Comparison of ENCODE assay signal across 14 cellular contexts in the genomic region with DNA sequence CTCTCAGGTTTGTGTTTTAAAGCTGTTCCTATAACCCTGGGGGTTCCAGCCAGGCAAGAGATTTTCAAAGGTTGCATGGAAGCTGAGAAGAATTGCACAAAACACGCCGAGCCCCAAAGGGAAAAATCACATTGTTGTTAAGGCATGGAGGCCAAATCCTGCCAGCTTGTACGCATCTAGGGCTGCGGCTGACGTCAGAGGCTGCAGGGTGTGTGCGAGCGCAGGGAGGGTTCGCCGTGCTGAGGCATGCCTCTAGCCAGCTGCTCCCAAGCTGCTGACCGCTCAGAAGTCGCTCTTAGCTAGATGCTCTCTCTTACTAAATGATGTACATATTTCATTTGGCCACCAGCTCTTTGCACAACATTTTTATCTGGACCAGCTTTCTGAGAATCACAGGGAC.
A peak's percentile ranks its signal among the peaks of the same experiment; 100 is the strongest.
DNase-seq lines count a peak whose midpoint lies in the region; ATAC-seq and TF ChIP-seq lines count a peak whose summit lies in the region.
"Had no signal": no experiment of that assay in that cellular context is flagged by ENCODE, and none has a peak within 500 bp of the region (broad histone marks: within the 10 kb centered on the region; RNA-seq: fewer than 3 reads in every experiment).

No MANE protein-coding gene starts in this region.

- H3K36me3 Mint-ChIP-seq in H9 (ENCODE audit: insufficient read depth in 1 of 3, low read depth in 3 of 3): no peaks in the 10 kb centered on the region

- H4K5ac ChIP-seq in H9 (ENCODE audit: insufficient read length, low read depth, low read length): no peak overlapping the region

- H3K23ac ChIP-seq in neuronal stem cell (ENCODE audit: low read depth, low read length, poor library complexity) (no peak overlapping the region), H9 (ENCODE audit: insufficient read length, low read depth, low read length) (no peak overlapping the region)

- H3T11ph ChIP-seq in H9 (ENCODE audit: low read length): no peak overlapping the region

- no peaks in the 10 kb centered on the region; the same call in none of the 2 replicates for H3K27me3 Mint-ChIP-seq in H9 (ENCODE audit: low read depth)
- H3K27me3 Mint-ChIP-seq: activated CD8-positive, alpha-beta T cell treated with anti-CD3 and anti-CD28 coated beads for 36 hours had no signal

- no peaks in the 10 kb centered on the region; a peak in 1 of 5 replicates for H3K9me3 Mint-ChIP-seq in H9
- H3K9me3 Mint-ChIP-seq: activated CD8-positive, alpha-beta T cell treated with anti-CD3 and anti-CD28 coated beads for 36 hours had no signal

- H3K56ac ChIP-seq in H9 (ENCODE audit: insufficient read length, low read depth, low read length): no peak overlapping the region

- H3K79me1 ChIP-seq in neuronal stem cell (ENCODE audit: low read depth, low read length): no peaks in the 10 kb centered on the region
- no peaks in the 10 kb centered on the region for H3K79me1 ChIP-seq in H9 (ENCODE audit: insufficient read depth, low read depth, low read length, poor library complexity, severe bottlenecking)

- H3K9ac ChIP-seq in neuronal stem cell (ENCODE audit: low read depth, low read length, poor library complexity) (no peak overlapping the region), H9 (ENCODE audit: extremely low read depth, insufficient read length, low read length) (no peak overlapping the region)
- H3K9ac ChIP-seq: KMS-11 had no signal

- H3K4ac ChIP-seq in neuronal stem cell (ENCODE audit: low read length): no peak overlapping the region
- no peak overlapping the region for H3K4ac ChIP-seq in H9 (ENCODE audit: low read depth, low read length)

- H3K27me3 ChIP-seq in neuronal stem cell (ENCODE audit: control insufficient read depth in 3 of 3, insufficient read depth in 3 of 3, low read depth in 1 of 3, low read length in 3 of 3) (no peaks in the 10 kb centered on the region), H9 (ENCODE audit: insufficient read depth, low read length) (no peaks in the 10 kb centered on the region)
- H3K27me3 ChIP-seq: left lung had no signal

- DNase-seq in AG08396 (ENCODE audit: low spot score) (peak; percentile 84), NCI-H510A treated with DMSO at 0.1 percent for 48 hours (lab: John Stamatoyannopoulos, UW) (peak; percentile 43), fibroblast of the aortic adventitia (ENCODE audit: low read depth) (peak; percentile 56), neuronal stem cell (ENCODE audit: low spot score) (no peak), H9 (no peak), NCI-H526 treated with DMSO at 0.1 percent for 48 hours (lab: John Stamatoyannopoulos, UW) (no peak)
- no peak for DNase-seq in activated effector memory CD4-positive, alpha-beta T cell treated with anti-CD3 and anti-CD28 coated beads, Interleukin-2, amount 50 U/mL, for 16 hours
- DNase-seq: activated CD8-positive, alpha-beta T cell treated with anti-CD3 and anti-CD28 coated beads for 36 hours; effector CD8-positive, alpha-beta T cell; left lung; NCI-H2029 had no signal

- H2BK15ac ChIP-seq in neuronal stem cell (ENCODE audit: low read length) (peak overlapping the region; percentile 32), H9 (ENCODE audit: low read depth, low read length) (no peak overlapping the region)

- no peaks in the 10 kb centered on the region for H3K79me2 ChIP-seq in H9 (ENCODE audit: insufficient read depth, low read length)

- H3K27ac Mint-ChIP-seq in H9: peak overlapping the region in 1 of 3 experiments; percentile 46; a peak in 1 of 7 replicates
- H3K27ac Mint-ChIP-seq: activated CD8-positive, alpha-beta T cell treated with anti-CD3 and anti-CD28 coated beads for 36 hours had no signal

- H3K18ac ChIP-seq in neuronal stem cell (ENCODE audit: low read length) (peak overlapping the region; percentile 62), H9 (ENCODE audit: insufficient read length, low read depth, low read length) (no peak overlapping the region)

- H2BK12ac ChIP-seq in neuronal stem cell (ENCODE audit: low read length) (peak overlapping the region; percentile 43), H9 (ENCODE audit: insufficient read length, low read depth, low read length) (no peak overlapping the region)

- H3K4me3 ChIP-seq in fibroblast of the aortic adventitia (ENCODE audit: low read depth, low read length) (no peak overlapping the region), neuronal stem cell (ENCODE audit: low read length in 2 of 2) (no peak overlapping the region)
- H3K4me3 ChIP-seq: left lung had no signal

- H3K27ac ChIP-seq in neuronal stem cell (replicated peaks; ENCODE audit: low read length) (no peak overlapping the region), H9 (ENCODE audit: insufficient read length, low read depth, low read length) (no peak overlapping the region)
- H3K27ac ChIP-seq: KMS-11, left lung had no signal

- H2AK5ac ChIP-seq in neuronal stem cell (ENCODE audit: low read depth, low read length) (no peak overlapping the region), H9 (ENCODE audit: insufficient read length, low read length) (no peak overlapping the region)

- no peaks in the 10 kb centered on the region for H4K20me1 ChIP-seq in H9 (ENCODE audit: control insufficient read depth, insufficient read depth, insufficient read length)

- H3K4me1 ChIP-seq in neuronal stem cell (ENCODE audit: control insufficient read depth in 2 of 2, insufficient read depth in 1 of 2, low read depth in 1 of 2, low read length in 2 of 2) (peaks cover 1 to 2% of the 10 kb centered on the region in 2 donors), H9 (ENCODE audit: insufficient read depth, low read length) (no peaks in the 10 kb centered on the region)
- H3K4me1 ChIP-seq: left lung had no signal

- no peak overlapping the region for H2BK20ac ChIP-seq in H9 (ENCODE audit: low read depth, low read length, poor library complexity, severe bottlenecking)

- H2BK120ac ChIP-seq in neuronal stem cell (ENCODE audit: low read depth, low read length) (no peak overlapping the region), H9 (ENCODE audit: low read depth, low read length, poor library complexity, severe bottlenecking) (no peak overlapping the region)

- no peaks in the 10 kb centered on the region for H3K4me1 Mint-ChIP-seq in H9

- no peak overlapping the region for H4K8ac ChIP-seq in neuronal stem cell (ENCODE audit: low read depth, low read length)
- no peak overlapping the region for H4K8ac ChIP-seq in H9 (replicated peaks; ENCODE audit: insufficient read length, low read depth, low read length)

- H4K91ac ChIP-seq in neuronal stem cell (ENCODE audit: low read depth, low read length, poor library complexity): no peak overlapping the region
- no peak overlapping the region for H4K91ac ChIP-seq in H9 (ENCODE audit: insufficient read length, low read depth, low read length)

- WGBS in neuronal stem cell (ENCODE audit: extremely low coverage in 2 of 2, insufficient read length in 2 of 2, insufficient replicate concordance in 1 of 2), 2 donors: no CpG with 5 or more reads among the region's 11 CpGs
- WGBS in H9 (ENCODE audit: extremely low coverage, insufficient read length, low lambda C conversion rate): no CpG with 5 or more reads among the region's 11 CpGs

- H3K23me2 ChIP-seq in H9 (ENCODE audit: insufficient read length, low read depth, low read length, poor library complexity, severe bottlenecking): no peaks in the 10 kb centered on the region

- no peak overlapping the region for H2BK5ac ChIP-seq in neuronal stem cell (ENCODE audit: low read length)
- H2BK5ac ChIP-seq in H9 (ENCODE audit: insufficient read length, low read length): no peak overlapping the region

- H3K14ac ChIP-seq in neuronal stem cell (ENCODE audit: low read length) (no peak overlapping the region), H9 (ENCODE audit: insufficient read depth, low read length) (no peak overlapping the region)

- TF ChIP-seq CTCF in fibroblast of the aortic adventitia (IDR thresholded peaks at IDR 0.05; ENCODE audit: insufficient read depth, low read length) (no peak), H9 (conservative IDR thresholded peaks at IDR 0.05) (no peak)

- H3K4me2 ChIP-seq in neuronal stem cell (ENCODE audit: insufficient read depth, low read length, poor library complexity, severe bottlenecking) (no peak overlapping the region), H9 (ENCODE audit: insufficient read depth, insufficient read length, low read length) (no peak overlapping the region)
- H3K4me2 ChIP-seq: KMS-11 had no signal

- H3K9me3 ChIP-seq in neuronal stem cell (replicated peaks in 1 of 2; ENCODE audit: control insufficient read depth in 2 of 2, insufficient read depth in 1 of 2, low read depth in 1 of 2, low read length in 2 of 2): no peaks in the 10 kb centered on the region
- H3K9me3 ChIP-seq in H9 (ENCODE audit: control insufficient read depth, low read depth, low read length): no peaks in the 10 kb centered on the region
- H3K9me3 ChIP-seq: left lung had no signal

- H2AFZ ChIP-seq in neuronal stem cell (ENCODE audit: low read length) (peak overlapping the region; percentile 36), H9 (ENCODE audit: low read length) (no peak overlapping the region)

- ATAC-seq in HG02870 (IDR thresholded peaks at IDR 0.05; ENCODE audit: unreplicated experiment): no peak
- ATAC-seq: activated CD8-positive, alpha-beta T cell treated with anti-CD3 and anti-CD28 coated beads for 36 hours; left lung; SK-N-SH treated with all-trans-retinoic acid at 6 μM for 48 hours had no signal

- no peaks in the 10 kb centered on the region for H3K36me3 ChIP-seq in neuronal stem cell (replicated peaks in 1 of 2; ENCODE audit: control insufficient read depth in 2 of 2, insufficient read depth in 2 of 2, low read length in 2 of 2)
- H3K36me3 ChIP-seq: left lung had no signal

- no peak overlapping the region for H3K4me3 Mint-ChIP-seq in H9
- H3K4me3 Mint-ChIP-seq: activated CD8-positive, alpha-beta T cell treated with anti-CD3 and anti-CD28 coated beads for 36 hours had no signal

Comparison
In these comparisons a context has a peak if more than half of its experiments do, and no peak if none do; other contexts are left out.
1. DNase-seq: peak in AG08396 (single experiment), NCI-H510A treated with DMSO at 0.1 percent for 48 hours (single experiment) and fibroblast of the aortic adventitia (single experiment); none in neuronal stem cell (single experiment), H9 (single experiment), activated effector memory CD4-positive, alpha-beta T cell treated with anti-CD3 and anti-CD28 coated beads, Interleukin-2, amount 50 U/mL, for 16 hours (single experiment) and NCI-H526 treated with DMSO at 0.1 percent for 48 hours (single experiment).